ENCODE assay signal across 36 cellular contexts in the genomic region with DNA sequence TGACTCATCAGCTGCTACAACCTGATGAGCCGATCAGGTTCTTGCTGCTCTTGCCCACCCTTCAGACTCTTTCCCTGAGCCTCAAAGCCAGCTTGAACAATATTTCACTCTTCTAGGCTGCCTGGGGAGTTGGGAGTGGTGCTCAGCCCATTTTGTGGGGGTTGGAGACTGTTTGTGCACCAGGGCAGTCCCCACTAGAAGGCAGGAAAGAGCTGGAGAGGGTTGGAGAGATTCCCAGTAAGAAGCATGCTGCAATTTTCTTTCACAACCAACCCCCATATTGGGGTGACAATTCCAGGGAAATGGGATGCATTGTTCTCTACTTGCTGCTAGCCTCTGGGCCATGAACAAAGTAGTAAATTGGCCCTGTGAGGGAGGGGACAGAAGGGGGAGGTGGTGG. TPM values are rescaled to one million over a fixed set of nuclear protein-coding genes. Genes with fewer than 3 reads are reported as not detected.
A peak's percentile ranks its signal among the peaks of the same experiment; 100 is the strongest.
DNase-seq lines count a peak whose midpoint lies in the region; ATAC-seq and TF ChIP-seq lines count a peak whose summit lies in the region.
"Had no signal": no experiment of that assay in that cellular context is flagged by ENCODE, and none has a peak within 500 bp of the region (broad histone marks: within the 10 kb centered on the region; RNA-seq: fewer than 3 reads in every experiment).

No MANE protein-coding gene starts in this region.

- no peaks in the 10 kb centered on the region for H3K9me3 ChIP-seq in AG04450 (ENCODE audit: control insufficient read depth, insufficient read depth, low read length)
- H3K9me3 ChIP-seq: A549, adrenal gland, body of pancreas, gastroesophageal sphincter, SJSA1, transverse colon had no signal

- DNase-seq in AG04450 (ENCODE audit: low read depth, low spot score): no peak
- DNase-seq in GM03348 (ENCODE audit: low spot score): peak; percentile 27
- no peak for DNase-seq in brain microvascular endothelial cell
- DNase-seq in iris pigment epithelial cell (ENCODE audit: low read depth): peak; percentile 15
- no peak for DNase-seq in progenitor cell of endocrine pancreas (ENCODE audit: low spot score, unreplicated experiment)
- no peak for DNase-seq in activated CD4-positive, alpha-beta T cell treated with anti-CD3 and anti-CD28 coated beads for 1 hour
- DNase-seq: activated CD4-positive, alpha-beta memory T cell treated with anti-CD3 and anti-CD28 coated beads for 36 hours; activated CD8-positive, alpha-beta memory T cell treated with anti-CD3 and anti-CD28 coated beads, Interleukin-2, amount 50 U/mL, for 4 hours; activated naive CD4-positive, alpha-beta T cell treated with anti-CD3 and anti-CD28 coated beads for 36 hours; adrenal gland; body of pancreas; DND-41; effector CD4-positive, alpha-beta T cell; left ventricle myocardium superior; naive thymus-derived CD8-positive, alpha-beta T cell; NCI-H1417 treated with DMSO at 0.1 percent for 48 hours; NCI-H2081; NCI-H345; NCI-H774; stimulated activated CD4-positive, alpha-beta T cell treated with anti-CD3 and anti-CD28 coated beads, Interleukin-1b, Interleukin-23, amount 100 ng/mL, for 48 hours; stimulated activated CD8-positive, alpha-beta memory T cell treated with anti-CD3 and anti-CD28 coated beads, Interleukin-4, amount 100 ng/mL, for 48 hours; stomach; T-helper 1 cell; transverse colon had no signal

- H3K27ac Mint-ChIP-seq in progenitor cell of endocrine pancreas: no peak overlapping the region
- H3K27ac Mint-ChIP-seq: activated CD4-positive, alpha-beta memory T cell treated with anti-CD3 and anti-CD28 coated beads for 36 hours; activated naive CD4-positive, alpha-beta T cell treated with anti-CD3 and anti-CD28 coated beads for 36 hours; activated T-helper 1 cell treated with anti-CD3 and anti-CD28 coated beads, Interleukin-12 subunit alpha, Interleukin-12 subunit beta, Interleukin-2, Interleukin-4 antibody, amounts not matched to agents 30 ng/mL and 10 ng/mL and 1 ng/mL, durations not matched to agents 14 hours and 24 hours and 36 hours; CD14-positive monocyte; naive thymus-derived CD8-positive, alpha-beta T cell had no signal

- POLR2A ChIA-PET in AG04450 (lab: Yijun Ruan, JAX): no interaction called here

- H3K27ac ChIP-seq in AG04450 (ENCODE audit: low read depth, low read length): no peak overlapping the region
- H3K27ac ChIP-seq in brain microvascular endothelial cell: no peak overlapping the region
- H3K27ac ChIP-seq: A549, adrenal gland, body of pancreas, epithelial cell of prostate, gastroesophageal sphincter, hepatocyte, KMS-11, SJSA1, stomach, transverse colon had no signal

- H3K27me3 Mint-ChIP-seq in progenitor cell of endocrine pancreas: no peaks in the 10 kb centered on the region
- H3K27me3 Mint-ChIP-seq: activated CD4-positive, alpha-beta memory T cell treated with anti-CD3 and anti-CD28 coated beads for 36 hours; naive thymus-derived CD8-positive, alpha-beta T cell had no signal

- no peak overlapping the region for H3K4me3 ChIP-seq in AG04450 (ENCODE audit: low read depth, low read length)
- H3K4me3 ChIP-seq in brain microvascular endothelial cell (ENCODE audit: low read depth, low read length): no peak overlapping the region
- H3K4me3 ChIP-seq: A549, adrenal gland, body of pancreas, gastroesophageal sphincter, hepatocyte, SJSA1, smooth muscle cell, stomach, transverse colon had no signal

- TF ChIP-seq CTCF in AG04450 (IDR thresholded peaks at IDR 0.05; ENCODE audit: low read depth, low read length) (peak; percentile 23), brain microvascular endothelial cell (IDR thresholded peaks at IDR 0.05; ENCODE audit: low read depth, low read length, missing control alignments) (peak; percentile 14), progenitor cell of endocrine pancreas (IDR thresholded peaks at IDR 0.05; ENCODE audit: unreplicated experiment) (no peak)

- no peaks in the 10 kb centered on the region for H3K4me1 Mint-ChIP-seq in progenitor cell of endocrine pancreas (ENCODE audit: low read depth)
- H3K4me1 Mint-ChIP-seq: CD14-positive monocyte; naive thymus-derived CD8-positive, alpha-beta T cell had no signal

- H3K36me3 ChIP-seq in brain microvascular endothelial cell (replicated peaks): no peaks in the 10 kb centered on the region
- H3K36me3 ChIP-seq: adrenal gland, gastroesophageal sphincter, SJSA1, stomach, transverse colon had no signal

- peaks cover 19% of the 10 kb centered on the region for H3K9me3 Mint-ChIP-seq in progenitor cell of endocrine pancreas (ENCODE audit: low read depth)
- H3K9me3 Mint-ChIP-seq: activated CD4-positive, alpha-beta memory T cell treated with anti-CD3 and anti-CD28 coated beads for 36 hours; activated naive CD4-positive, alpha-beta T cell treated with anti-CD3 and anti-CD28 coated beads for 36 hours; activated T-helper 1 cell treated with anti-CD3 and anti-CD28 coated beads, Interleukin-12 subunit alpha, Interleukin-12 subunit beta, Interleukin-2, Interleukin-4 antibody, amounts not matched to agents 30 ng/mL and 10 ng/mL and 1 ng/mL, durations not matched to agents 14 hours and 24 hours and 36 hours; naive thymus-derived CD8-positive, alpha-beta T cell had no signal

- in situ Hi-C loops in brain microvascular endothelial cell (cut with HindIII; ENCODE audit: low pct_ligation_motif_present, low sequenced_read_pairs): no loop called here

- CTCF ChIA-PET in AG04450 (lab: Charles Lee): interaction anchor here (0.5 kb wide), 1 partner anchor 12 kb away, joined by 4 read pairs; no protein-coding TSS in a partner anchor

- H3K36me3 Mint-ChIP-seq in progenitor cell of endocrine pancreas (ENCODE audit: insufficient read depth): peaks cover 2% of the 10 kb centered on the region
- H3K36me3 Mint-ChIP-seq: activated CD4-positive, alpha-beta memory T cell treated with anti-CD3 and anti-CD28 coated beads for 36 hours; CD14-positive monocyte; naive thymus-derived CD8-positive, alpha-beta T cell had no signal

- ATAC-seq in HG02870 (IDR thresholded peaks at IDR 0.05; ENCODE audit: unreplicated experiment) (no peak), HG03095 (IDR thresholded peaks at IDR 0.05; ENCODE audit: unreplicated experiment) (no peak)
- ATAC-seq: activated CD4-positive, CD25-positive, alpha-beta regulatory T cell treated with anti-CD3 and anti-CD28 coated beads, Interleukin-2, amount 50 U/mL, for 24 hours; body of pancreas; gastroesophageal sphincter; left ventricle myocardium superior; naive thymus-derived CD8-positive, alpha-beta T cell had no signal

- H3K27me3 ChIP-seq in AG04450 (ENCODE audit: control insufficient read depth, insufficient read depth, low read length): no peaks in the 10 kb centered on the region
- no peaks in the 10 kb centered on the region for H3K27me3 ChIP-seq in brain microvascular endothelial cell (replicated peaks)
- H3K27me3 ChIP-seq: adrenal gland, body of pancreas, gastroesophageal sphincter, hepatocyte, SJSA1, transverse colon had no signal

- H3K4me3 Mint-ChIP-seq in progenitor cell of endocrine pancreas (ENCODE audit: low read depth): no peak overlapping the region
- H3K4me3 Mint-ChIP-seq: activated CD4-positive, alpha-beta memory T cell treated with anti-CD3 and anti-CD28 coated beads for 36 hours; activated naive CD4-positive, alpha-beta T cell treated with anti-CD3 and anti-CD28 coated beads for 36 hours; activated T-helper 1 cell treated with anti-CD3 and anti-CD28 coated beads, Interleukin-12 subunit alpha, Interleukin-12 subunit beta, Interleukin-2, Interleukin-4 antibody, amounts not matched to agents 30 ng/mL and 10 ng/mL and 1 ng/mL, durations not matched to agents 14 hours and 24 hours and 36 hours; CD14-positive monocyte; naive thymus-derived CD8-positive, alpha-beta T cell had no signal

RNA-seq across cellular contexts. Expression of gene SLC16A2, which starts 44.1 kb away (rescaled TPM):
- 38.5 and 42.6 TPM in 2 replicates for polyA plus RNA-seq in AG04450 (2011; rRNA removed)
- polyA minus RNA-seq in AG04450 (2011; rRNA and poly(A)+ RNA removed): 33.1 and 38.7 TPM in 2 replicates
- total RNA-seq in progenitor cell of endocrine pancreas: 9.0 and 11.1 TPM in 2 replicates
- polyA plus RNA-seq: CD14-positive monocyte had no signal

Comparison
In these comparisons a context has a peak if more than half of its experiments do, and no peak if none do; other contexts are left out.
1. DNase-seq: peak in GM03348 (single experiment) and iris pigment epithelial cell (single experiment); none in AG04450 (single experiment), brain microvascular endothelial cell (single experiment), progenitor cell of endocrine pancreas (single experiment) and activated CD4-positive, alpha-beta T cell treated with anti-CD3 and anti-CD28 coated beads for 1 hour (single experiment).